ENCODE assay signal across 8 cellular contexts in genomic region chr14:89618821-89619551, GRCh38.
DNase-seq lines count a peak whose midpoint lies in the region; ATAC-seq and TF ChIP-seq lines count a peak whose summit lies in the region.

No MANE protein-coding gene starts in this region.

- CTCF ChIA-PET in AG04449 (lab: Yijun Ruan, JAX), result interaction anchor here (0.6 to 1.9 kb wide), 2 partner anchors 11 to 296 kb away, joined by 3 to 4 read pairs; no protein-coding TSS in a partner anchor

- peak; percentile 66 for ATAC-seq in HG03025 (IDR thresholded peaks at IDR 0.05; ENCODE audit: low FRiP score, unreplicated experiment)

- peak in 1 of 2 donors; percentile 40 for TF ChIP-seq RAD21 in liver (IDR thresholded peaks at IDR 0.05)

- DNase-seq in AG04449 (ENCODE audit: low read depth, low spot score) (no peak), NCI-H446 treated with DMSO at 0.1 percent for 48 hours (lab: John Stamatoyannopoulos, UW) (peak; percentile 44), dermis blood vessel endothelial cell (peak; percentile 78)
- DNase-seq in activated CD4-positive, alpha-beta T cell treated with anti-CD3 and anti-CD28 coated beads for 48 hours, result peak; percentile 76
- DNase-seq in stimulated activated CD4-positive, alpha-beta T cell treated with anti-CD3 and anti-CD28 coated beads, Interleukin-4, amount 100 ng/mL, for 4 hours, result peak; percentile 52 to 66

- TF ChIP-seq CTCF in AG04449 (IDR thresholded peaks at IDR 0.05; ENCODE audit: insufficient read depth, low read length, missing control alignments), result no peak
- peak; percentile 3 for TF ChIP-seq CTCF in liver (IDR thresholded peaks at IDR 0.05; ENCODE audit: low read depth, low read length, missing input control)

- POLR2A ChIA-PET in AG04449 (lab: Yijun Ruan, JAX), result interaction anchor here (1.9 kb wide), 1 partner anchor 12 kb away, joined by 10 read pairs; no protein-coding TSS in a partner anchor

- H3K27me3 ChIP-seq in liver (ENCODE audit: control insufficient read depth in 4 of 4, insufficient read depth in 4 of 4, low read length in 3 of 4), result no peaks in the 10 kb centered on the region

- peak overlapping the region; percentile 88 to 93 for H3K27ac ChIP-seq in liver (ENCODE audit: low read depth in 1 of 2, low read length in 2 of 2)

- H3K9ac ChIP-seq in liver (ENCODE audit: low read depth in 1 of 2, low read length in 2 of 2), result peak overlapping the region; percentile 81 to 85

- peaks cover 3 to 37% (median 16%) of the 10 kb centered on the region in 4 donors for H3K4me1 ChIP-seq in liver (ENCODE audit: control insufficient read depth in 4 of 4, insufficient read depth in 4 of 4, low read length in 3 of 4)

- TF ChIP-seq POLR2A in GM18526 (IDR thresholded peaks at IDR 0.05; ENCODE audit: extremely low read depth, insufficient read length), result peak; percentile 74

- under 1% methylated on average over 66 of the region's 66 CpGs for WGBS in liver

- no peaks in the 10 kb centered on the region for H3K9me3 ChIP-seq in liver (ENCODE audit: control insufficient read depth in 4 of 4, low read length in 3 of 4)

- H3K4me3 ChIP-seq in AG04449 (ENCODE audit: low read depth, low read length) (peak overlapping the region; percentile 74), liver (ENCODE audit: low read depth in 1 of 3, low read length in 3 of 3) (peak overlapping the region; percentile 74 to 96 (median 85))

- H3K36me3 ChIP-seq in liver (ENCODE audit: control insufficient read depth in 4 of 4, insufficient read depth in 3 of 4, low read depth in 1 of 4, low read length in 3 of 4), result no peaks in the 10 kb centered on the region

TF ChIP-seq in liver, 16 proteins besides CTCF, POLR2A, EP300 and RAD21:
- TF ChIP-seq RXRA (IDR thresholded peaks at IDR 0.05) (peak; percentile 5 to 8), ATF3 (IDR thresholded peaks at IDR 0.05) (no peak)
TF ChIP-seq in liver: peak in this region for 1.
